In the genomic region with DNA sequence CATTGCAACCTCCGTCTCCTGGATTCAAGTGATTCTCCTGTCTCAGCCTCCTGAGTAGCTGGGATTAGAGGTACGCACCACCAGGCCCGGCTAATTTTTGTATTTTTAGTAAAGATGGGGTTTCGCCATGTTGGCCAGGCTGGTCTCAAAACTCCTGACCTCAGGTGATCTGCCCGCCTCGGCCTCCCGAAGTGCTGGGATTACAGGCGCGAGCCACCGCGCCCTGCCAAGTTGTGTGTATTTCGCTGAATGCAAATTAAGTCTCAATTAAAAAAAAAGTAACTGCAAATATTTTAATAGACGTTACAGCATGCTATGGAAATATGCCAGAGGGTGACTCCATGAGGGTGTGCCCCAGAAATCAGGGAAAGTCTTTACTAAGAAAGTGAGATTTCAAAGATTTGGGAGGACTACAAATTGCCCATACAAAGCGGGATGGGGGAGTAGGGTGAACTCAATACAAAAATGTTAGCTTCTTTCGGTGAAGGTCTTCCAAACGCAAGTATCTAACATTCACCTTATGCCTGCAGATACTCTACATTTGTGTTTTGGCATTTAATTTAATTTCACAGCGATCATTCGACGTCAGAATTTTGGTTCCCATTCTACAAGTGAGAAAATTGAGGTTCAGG, we compare ENCODE assay signal across 9 cellular contexts.
DNase-seq lines count a peak whose midpoint lies in the region; ATAC-seq and TF ChIP-seq lines count a peak whose summit lies in the region.
"Had no signal": no experiment of that assay in that cellular context is flagged by ENCODE, and none has a peak within 500 bp of the region (broad histone marks: within the 10 kb centered on the region; RNA-seq: fewer than 3 reads in every experiment).

No MANE protein-coding gene starts in this region.

- TF ChIP-seq CTCF in astrocyte of the cerebellum (IDR thresholded peaks at IDR 0.05; ENCODE audit: low read depth, low read length, missing control alignments) (no peak), right lobe of liver (IDR thresholded peaks at IDR 0.05) (no peak), transverse colon (IDR thresholded peaks at IDR 0.05) (no peak)

- H3K27ac ChIP-seq in right lobe of liver (no peak overlapping the region), transverse colon (peak overlapping the region; percentile 83 to 91 (median 88))

- intact Hi-C loops in right lobe of liver (cut with DNase I) = no loop called here
- intact Hi-C loops in transverse colon (cut with DNase I; ENCODE audit: low total_unique reads) = no loop called here

- H3K36me3 Mint-ChIP-seq in activated T-cell treated with anti-CD3 and anti-CD28 coated beads, Interleukin-2, amount 50 U/mL, for 72 hours (ENCODE audit: insufficient read depth in 2 of 2) = no peaks in the 10 kb centered on the region

- DNase-seq in activated T-cell treated with anti-CD3 and anti-CD28 coated beads, Interleukin-2, amount 50 U/mL, for 72 hours = no peak
- no peak for DNase-seq in activated T-cell treated with anti-CD3 and anti-CD28 coated beads for 4 hours
- no peak for DNase-seq in astrocyte of the cerebellum (ENCODE audit: low read depth)
- no peak for DNase-seq in right lobe of liver
- no peak for DNase-seq in transverse colon
- no peak for DNase-seq in central memory CD4-positive, alpha-beta T cell
- DNase-seq: KG1 had no signal

- in situ Hi-C loops in astrocyte of the cerebellum (cut with HindIII; ENCODE audit: low sequenced_read_pairs) (loop anchor here (25.0 kb wide), 1 partner anchor 342 kb away; no protein-coding TSS in a partner anchor), transverse colon (cut with MboI; ENCODE audit: low pct_ligation_motif_present in 1 of 4, low pct_unique_long_range_greater_than_20kb in 1 of 4, low sequenced_read_pairs in 3 of 4) (loop anchor here in 1 of 4 donors (25.0 kb wide), 1 partner anchor 367 kb away; no protein-coding TSS in a partner anchor)

- peak overlapping the region; percentile 81 to 86 for H3K4me3 Mint-ChIP-seq in activated T-cell treated with anti-CD3 and anti-CD28 coated beads, Interleukin-2, amount 50 U/mL, for 72 hours

- no peak for TF ChIP-seq EP300 in transverse colon (IDR thresholded peaks at IDR 0.05; ENCODE audit: low read depth)

- TF ChIP-seq POLR2A in right lobe of liver (IDR thresholded peaks at IDR 0.05) (no peak), transverse colon (IDR thresholded peaks at IDR 0.05) (no peak)

- H3K27me3 Mint-ChIP-seq in activated T-cell treated with anti-CD3 and anti-CD28 coated beads, Interleukin-2, amount 50 U/mL, for 72 hours (ENCODE audit: low read depth) = no peaks in the 10 kb centered on the region

- H3K36me3 ChIP-seq in right lobe of liver (no peaks in the 10 kb centered on the region), transverse colon (no peaks in the 10 kb centered on the region)

- H3K27me3 ChIP-seq in right lobe of liver = no peaks in the 10 kb centered on the region
- no peaks in the 10 kb centered on the region for H3K27me3 ChIP-seq in transverse colon

- no peak for ATAC-seq in activated T-cell treated with anti-CD3 and anti-CD28 coated beads, Interleukin-2, amount 50 U/mL, for 72 hours (replicated peaks in 1 of 2)
- ATAC-seq in right lobe of liver (no peak), GM18502 (IDR thresholded peaks at IDR 0.05; ENCODE audit: poor library complexity, unreplicated experiment) (no peak), HG03521 (IDR thresholded peaks at IDR 0.05; ENCODE audit: unreplicated experiment) (no peak)

- H3K4me3 ChIP-seq in astrocyte of the cerebellum (ENCODE audit: low read depth, low read length) (peak overlapping the region; percentile 61), right lobe of liver (peak overlapping the region; percentile 22 to 69 (median 66)), transverse colon (peak overlapping the region in 3 of 4 donors; percentile 57 to 87 (median 68))

- no peaks in the 10 kb centered on the region for H3K4me1 Mint-ChIP-seq in activated T-cell treated with anti-CD3 and anti-CD28 coated beads, Interleukin-2, amount 50 U/mL, for 72 hours (ENCODE audit: low read depth)

- H3K9me3 ChIP-seq in right lobe of liver (no peaks in the 10 kb centered on the region), transverse colon (no peaks in the 10 kb centered on the region)

- no peaks in the 10 kb centered on the region for H3K4me1 ChIP-seq in right lobe of liver
- peaks cover 0 to 13% (median 12%) of the 10 kb centered on the region in 4 donors for H3K4me1 ChIP-seq in transverse colon

- 81% methylated on average over 16 of the region's 19 CpGs for WGBS in right lobe of liver (ENCODE audit: insufficient coverage, low coverage, low lambda C conversion rate, missing lambda C conversion rate)
- 58 to 83% methylated on average over 5 to 19 of the region's 19 CpGs for WGBS in transverse colon (ENCODE audit: low coverage in 1 of 2), 2 donors

- H3K9me3 Mint-ChIP-seq in activated T-cell treated with anti-CD3 and anti-CD28 coated beads, Interleukin-2, amount 50 U/mL, for 72 hours = no peaks in the 10 kb centered on the region

- H3K27ac Mint-ChIP-seq in activated T-cell treated with anti-CD3 and anti-CD28 coated beads, Interleukin-2, amount 50 U/mL, for 72 hours = peak overlapping the region; percentile 75

Comparison
In these comparisons a context has a peak if more than half of its experiments do, and no peak if none do; other contexts are left out.
1. H3K27ac ChIP-seq: peak in transverse colon (4 of 4); none in right lobe of liver (0 of 3).
2. Peak in every context shown above with its lines, with median percentiles within 50 percentile points of each other: H3K4me3 ChIP-seq.